Comparison of ENCODE assay signal across 9 cellular contexts in genomic region chr17:80892900-80893603, GRCh38.
A peak's percentile ranks its signal among the peaks of the same experiment; 100 is the strongest.
DNase-seq lines count a peak whose midpoint lies in the region; ATAC-seq and TF ChIP-seq lines count a peak whose summit lies in the region.
"Had no signal": no experiment of that assay in that cellular context is flagged by ENCODE, and none has a peak within 500 bp of the region (broad histone marks: within the 10 kb centered on the region; RNA-seq: fewer than 3 reads in every experiment).

No MANE protein-coding gene starts in this region.

- DNase-seq in HS-5 (ENCODE audit: low read depth) = peak; percentile 2
- peak; percentile 48 for DNase-seq in choroid plexus epithelial cell (ENCODE audit: low read depth)
- peak; percentile 58 to 69 for DNase-seq in stimulated activated CD4-positive, alpha-beta T cell treated with anti-CD3 and anti-CD28 coated beads, Interleukin-4, amount 100 ng/mL, for 4 hours
- no peak for DNase-seq in retina
- no peak for DNase-seq in caudate nucleus (lab: John Stamatoyannopoulos, UW)
- DNase-seq: left cardiac atrium had no signal

- peak overlapping the region; percentile 41 for H3K4me3 ChIP-seq in WI38 (ENCODE audit: low read depth, low read length)
- H3K4me3 ChIP-seq in choroid plexus epithelial cell (ENCODE audit: low read depth, low read length) = no peak overlapping the region

- no peak overlapping the region for H3K27ac ChIP-seq in caudate nucleus (ENCODE audit: low read depth, low read length)

- TF ChIP-seq CTCF in WI38 (IDR thresholded peaks at IDR 0.05; ENCODE audit: low read depth, low read length) (no peak), choroid plexus epithelial cell (conservative IDR thresholded peaks at IDR 0.05; ENCODE audit: low read depth, low read length) (no peak)

- ATAC-seq in GM19023 (IDR thresholded peaks at IDR 0.05; ENCODE audit: unreplicated experiment) = no peak
- no peak for ATAC-seq in GM18870 (IDR thresholded peaks at IDR 0.05; ENCODE audit: unreplicated experiment)

Comparison
In these comparisons a context has a peak if more than half of its experiments do, and no peak if none do; other contexts are left out.
1. DNase-seq: peak in HS-5 (single experiment), choroid plexus epithelial cell (single experiment) and stimulated activated CD4-positive, alpha-beta T cell treated with anti-CD3 and anti-CD28 coated beads, Interleukin-4, amount 100 ng/mL, for 4 hours (2 of 2); none in retina (single experiment) and caudate nucleus (0 of 61).